20 cellular contexts compared by ENCODE assay signal in the genomic region with DNA sequence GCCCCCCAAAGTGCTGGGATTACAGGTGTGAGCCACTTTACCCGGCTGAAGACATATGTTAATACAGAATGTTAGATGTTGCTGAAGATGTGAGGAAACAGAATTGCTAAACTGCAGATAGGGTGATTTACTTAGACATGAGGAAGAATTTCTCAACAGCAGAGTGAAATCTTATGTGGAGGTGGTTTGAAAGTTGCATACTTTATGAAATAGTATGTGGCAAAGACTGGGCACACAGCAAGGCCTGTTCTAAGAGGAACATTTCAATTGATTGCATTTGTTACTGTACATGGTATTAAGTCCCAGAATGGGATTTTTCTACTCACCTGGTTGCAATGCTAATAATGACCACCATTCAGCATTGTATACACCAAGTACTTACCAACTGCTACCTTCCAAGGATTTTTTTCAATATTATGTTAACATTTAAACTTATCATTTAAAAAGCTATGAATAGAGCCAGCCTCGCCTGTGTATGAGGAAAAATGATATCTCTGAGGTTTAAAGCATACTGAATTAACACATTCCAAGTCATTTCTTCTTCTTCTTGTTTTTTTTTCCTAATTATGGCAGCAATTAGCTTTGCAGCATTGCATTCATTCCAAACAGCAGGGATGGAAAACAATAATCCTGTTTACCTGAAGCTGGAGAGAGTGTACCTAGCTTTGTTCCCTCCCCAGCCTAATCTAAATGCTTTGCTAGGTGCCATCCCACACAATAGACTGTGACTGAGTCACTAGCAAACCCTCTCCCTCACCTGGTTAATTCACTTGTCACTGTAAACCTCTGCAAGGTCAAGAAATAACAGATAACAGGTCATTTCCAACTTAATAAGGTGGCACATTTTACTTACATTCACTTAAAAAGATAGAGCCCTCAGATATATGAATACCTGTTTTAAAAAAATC. TPM values are rescaled to one million over a fixed set of nuclear protein-coding genes. Genes with fewer than 3 reads are reported as not detected.
DNase-seq lines count a peak whose midpoint lies in the region; TF ChIP-seq lines count a peak whose summit lies in the region.
"Had no signal": no experiment of that assay in that cellular context is flagged by ENCODE, and none has a peak within 500 bp of the region (broad histone marks: within the 10 kb centered on the region; RNA-seq: fewer than 3 reads in every experiment).

No MANE protein-coding gene starts in this region.

- H3K27me3 ChIP-seq in adipocyte (replicated peaks; ENCODE audit: control insufficient read depth, insufficient read depth, low read length) = no peaks in the 10 kb centered on the region
- H3K27me3 ChIP-seq: cardiac muscle cell, upper lobe of left lung had no signal

- no peaks in the 10 kb centered on the region for H3K9me3 Mint-ChIP-seq in progenitor cell of endocrine pancreas (ENCODE audit: low read depth)
- H3K9me3 Mint-ChIP-seq in activated T-cell treated with anti-CD3 and anti-CD28 coated beads, Interleukin-2, amount 50 U/mL, for 24 hours = no peaks in the 10 kb centered on the region
- H3K9me3 Mint-ChIP-seq: activated T-helper 1 cell treated with anti-CD3 and anti-CD28 coated beads, Interleukin-12 subunit alpha, Interleukin-12 subunit beta, Interleukin-2, Interleukin-4 antibody, amounts not matched to agents 30 ng/mL and 10 ng/mL and 1 ng/mL, durations not matched to agents 14 hours and 24 hours and 36 hours; H9; neural crest cell had no signal

- no peaks in the 10 kb centered on the region for H3K9me3 ChIP-seq in adipocyte (ENCODE audit: control insufficient read depth, low read length)
- H3K9me3 ChIP-seq: upper lobe of left lung had no signal

- H3K4me1 Mint-ChIP-seq in progenitor cell of endocrine pancreas (ENCODE audit: low read depth) = peaks cover 25% of the 10 kb centered on the region
- H3K4me1 Mint-ChIP-seq in activated T-cell treated with anti-CD3 and anti-CD28 coated beads, Interleukin-2, amount 50 U/mL, for 24 hours (ENCODE audit: low read depth) = no peaks in the 10 kb centered on the region
- H3K4me1 Mint-ChIP-seq: neural crest cell had no signal

- no peaks in the 10 kb centered on the region for H3K36me3 ChIP-seq in adipocyte (ENCODE audit: control insufficient read depth, insufficient read depth, low read length, severe bottlenecking)
- H3K36me3 ChIP-seq: cardiac muscle cell, upper lobe of left lung had no signal

- no peak overlapping the region for H3K9ac ChIP-seq in adipocyte (ENCODE audit: low read length)

- no peak for TF ChIP-seq CTCF in progenitor cell of endocrine pancreas (IDR thresholded peaks at IDR 0.05; ENCODE audit: unreplicated experiment)

- no peak overlapping the region for H3K4me3 Mint-ChIP-seq in progenitor cell of endocrine pancreas (ENCODE audit: low read depth)
- no peak overlapping the region for H3K4me3 Mint-ChIP-seq in activated T-cell treated with anti-CD3 and anti-CD28 coated beads, Interleukin-2, amount 50 U/mL, for 24 hours
- H3K4me3 Mint-ChIP-seq: activated CD8-positive, alpha-beta T cell treated with anti-CD3 and anti-CD28 coated beads, Interleukin-2, amount 10 ng/mL, durations not matched to agents 7 days and 5 days; activated T-helper 1 cell treated with anti-CD3 and anti-CD28 coated beads, Interleukin-12 subunit alpha, Interleukin-12 subunit beta, Interleukin-2, Interleukin-4 antibody, amounts not matched to agents 30 ng/mL and 10 ng/mL and 1 ng/mL, durations not matched to agents 14 hours and 24 hours and 36 hours; H9; neural crest cell had no signal

- no peak overlapping the region for H3K4me3 ChIP-seq in adipocyte (ENCODE audit: low read length)
- H3K4me3 ChIP-seq: cardiac muscle cell, upper lobe of left lung had no signal

- TF ChIP-seq POLR2A in erythroblast (IDR thresholded peaks at IDR 0.05; ENCODE audit: low read length) = no peak

- peak overlapping the region; percentile 12 for H3K27ac Mint-ChIP-seq in progenitor cell of endocrine pancreas
- H3K27ac Mint-ChIP-seq in activated T-cell treated with anti-CD3 and anti-CD28 coated beads, Interleukin-2, amount 50 U/mL, for 24 hours = no peak overlapping the region
- H3K27ac Mint-ChIP-seq: activated CD8-positive, alpha-beta T cell treated with anti-CD3 and anti-CD28 coated beads, Interleukin-2, amount 10 ng/mL, durations not matched to agents 7 days and 5 days; activated T-helper 1 cell treated with anti-CD3 and anti-CD28 coated beads, Interleukin-12 subunit alpha, Interleukin-12 subunit beta, Interleukin-2, Interleukin-4 antibody, amounts not matched to agents 30 ng/mL and 10 ng/mL and 1 ng/mL, durations not matched to agents 14 hours and 24 hours and 36 hours had no signal

- DNase-seq in NCI-H2081 (lab: John Stamatoyannopoulos, UW) (peak; percentile 37 to 41), NCI-H2081 treated with DMSO at 0.1 percent for 48 hours (lab: John Stamatoyannopoulos, UW) (no peak), NCI-H146 treated with DMSO at 0.1 percent for 48 hours (lab: John Stamatoyannopoulos, UW; ENCODE audit: unreplicated experiment) (peak; percentile 87), adipocyte (ENCODE audit: low read depth) (peak; percentile 65), progenitor cell of endocrine pancreas (ENCODE audit: low spot score, unreplicated experiment) (no peak), erythroblast (lab: John Stamatoyannopoulos, UW) (no peak), GM19240 (ENCODE audit: insufficient read length, low spot score) (no peak)
- DNase-seq in activated T-cell treated with anti-CD3 and anti-CD28 coated beads, Interleukin-2, amount 50 U/mL, for 24 hours = no peak
- DNase-seq: 8988T; activated CD8-positive, alpha-beta T cell treated with anti-CD3 and anti-CD28 coated beads, Interleukin-2, amount 10 ng/mL, durations not matched to agents 7 days and 5 days; C1 segment of cervical spinal cord; DMS79; H9; NCI-H1092; NCI-H510A; stimulated activated naive CD4-positive, alpha-beta T cell; upper lobe of left lung had no signal

- H3K27me3 Mint-ChIP-seq in progenitor cell of endocrine pancreas = no peaks in the 10 kb centered on the region
- no peaks in the 10 kb centered on the region for H3K27me3 Mint-ChIP-seq in activated T-cell treated with anti-CD3 and anti-CD28 coated beads, Interleukin-2, amount 50 U/mL, for 24 hours

- no peaks in the 10 kb centered on the region for H3K36me3 Mint-ChIP-seq in progenitor cell of endocrine pancreas (ENCODE audit: insufficient read depth)
- H3K36me3 Mint-ChIP-seq in activated T-cell treated with anti-CD3 and anti-CD28 coated beads, Interleukin-2, amount 50 U/mL, for 24 hours (ENCODE audit: low read depth) = no peaks in the 10 kb centered on the region

- H3K4me1 ChIP-seq in adipocyte (ENCODE audit: control insufficient read depth, insufficient read depth, low read length) = peaks cover 9% of the 10 kb centered on the region
- H3K4me1 ChIP-seq: upper lobe of left lung had no signal

RNA-seq across cellular contexts. Expression of gene KLF5, which starts 19.4 kb away (rescaled TPM):
- total RNA-seq in progenitor cell of endocrine pancreas = 111 and 119 TPM in 2 replicates

Comparison
In these comparisons a context has a peak if more than half of its experiments do, and no peak if none do; other contexts are left out.
1. DNase-seq: peak in NCI-H2081 (2 of 2), NCI-H146 treated with DMSO at 0.1 percent for 48 hours (single experiment) and adipocyte (single experiment); none in NCI-H2081 treated with DMSO at 0.1 percent for 48 hours (single experiment), progenitor cell of endocrine pancreas (single experiment), erythroblast (0 of 2), activated T-cell treated with anti-CD3 and anti-CD28 coated beads, Interleukin-2, amount 50 U/mL, for 24 hours (single experiment) and GM19240 (single experiment).